Comparison of ENCODE assay signal across 10 cellular contexts in the genomic region with DNA sequence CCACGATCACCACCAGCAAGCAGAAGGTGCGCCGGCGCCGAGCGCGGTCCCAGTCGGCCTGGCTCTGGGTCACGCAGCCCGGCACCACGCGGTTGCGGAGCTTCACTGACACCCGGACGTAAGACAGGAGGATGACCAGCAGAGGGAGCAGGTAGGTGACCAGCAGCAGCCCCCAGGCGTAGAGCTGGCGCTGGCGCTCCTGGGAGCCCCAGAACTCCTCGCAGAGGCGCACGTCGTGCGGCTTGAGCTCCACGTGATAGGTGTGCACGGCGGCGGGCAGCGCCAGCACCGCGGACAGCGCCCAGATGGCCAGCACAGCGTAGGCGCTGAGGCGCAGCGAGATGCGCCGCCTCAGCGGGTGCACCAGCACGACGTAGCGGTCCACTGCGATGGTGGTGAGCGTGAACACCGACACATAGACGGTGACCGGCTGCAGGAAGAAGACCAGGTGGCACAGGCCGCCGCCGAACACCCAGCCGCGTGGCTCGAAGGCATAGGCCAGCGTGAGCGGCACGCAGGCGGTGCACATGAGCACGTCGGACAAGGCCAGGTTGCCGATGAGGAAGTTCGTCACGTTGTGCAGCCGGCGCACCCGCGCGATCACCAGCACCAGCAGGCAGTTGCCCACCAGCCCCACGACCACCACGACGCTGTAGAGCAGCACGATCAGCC. TPM values are rescaled to one million over a fixed set of nuclear protein-coding genes. Genes with fewer than 3 reads are reported as not detected.
DNase-seq lines count a peak whose midpoint lies in the region; ATAC-seq, FAIRE-seq and TF ChIP-seq lines count a peak whose summit lies in the region.
"Had no signal": no experiment of that assay in that cellular context is flagged by ENCODE, and none has a peak within 500 bp of the region (broad histone marks: within the 10 kb centered on the region; RNA-seq: fewer than 3 reads in every experiment).

No MANE protein-coding gene starts in this region.

- no peak overlapping the region for H3K23ac ChIP-seq in H1 (ENCODE audit: insufficient read length)

- CTCF ChIA-PET in H1 (lab: Charles Lee; ENCODE audit: partially characterized antibody) = interaction anchor here (0.6 to 2.4 kb wide), 27 partner anchors 11 to 251 kb away, joined by 3 to 23 read pairs (median 4); no protein-coding TSS in a partner anchor

- H2BK20ac ChIP-seq in H1 (ENCODE audit: low read length) = 0 out of 2 replicates have a peak overlapping the region, but pooled peaks have one; percentile 53

- H3K27ac ChIP-seq in H1 (ENCODE audit: low read depth, low read length) = no peak overlapping the region

- no peak overlapping the region for H4K5ac ChIP-seq in H1 (ENCODE audit: insufficient read length, low read depth, low read length)

- peak; percentile 15 for DNase-seq in ELR (ENCODE audit: low read depth)
- peak; percentile 41 for DNase-seq in activated CD4-positive, CD25-positive, alpha-beta regulatory T cell treated with anti-CD3 and anti-CD28 coated beads, Interleukin-2, amount 50 U/mL, for 72 hours
- DNase-seq in H1 (ENCODE audit: low read depth in 1 of 2, low spot score in 2 of 2) = peak; percentile 90 to 93
- DNase-seq in mucosa of gallbladder (ENCODE audit: low spot score) = peak; percentile 56
- no peak for DNase-seq in SW 1271 (lab: John Stamatoyannopoulos, UW)
- DNase-seq in NOMO-1 treated with dmso at 0.1 percent for 144 hours (lab: John Stamatoyannopoulos, UW; ENCODE audit: unreplicated experiment) = no peak

- H3K79me2 ChIP-seq in H1 (ENCODE audit: control insufficient read depth in 1 of 2, insufficient read depth in 2 of 2, low read length in 2 of 2) = no peaks in the 10 kb centered on the region

- POLR2A ChIA-PET in H1 (lab: Charles Lee; ENCODE audit: partially characterized antibody) = interaction anchor here (0.6 to 1.0 kb wide), 2 partner anchors 80 to 98 kb away, joined by 3 to 4 read pairs; no protein-coding TSS in a partner anchor

- WGBS in H1 (ENCODE audit: extremely low coverage in 1 of 2, insufficient coverage in 1 of 2, insufficient read length in 1 of 2, insufficient replicate concordance in 2 of 2, low coverage in 1 of 2, low lambda C conversion rate in 2 of 2, missing lambda C conversion rate in 1 of 2), 2 experiments = 19% methylated on average over 52 of the region's 70 CpGs; no CpG with 5 or more reads in 1 of the 2 experiments

- H3K4me3 ChIP-seq in H1 (ENCODE audit: extremely low read depth in 1 of 4, insufficient read depth in 2 of 4, low read depth in 3 of 4, low read length in 4 of 4) = peak overlapping the region in 3 of 4 experiments; percentile 6 to 60 (median 26); a peak in 4 of 8 replicates
- H3K4me3 ChIP-seq: HAP-1 had no signal

- no peak overlapping the region; the same call in 1 of the 2 replicates for H2BK5ac ChIP-seq in H1 (ENCODE audit: low read depth, low read length)

- H3K27me3 ChIP-seq in H1 (replicated peaks in 1 of 4; ENCODE audit: control insufficient read depth in 3 of 4, extremely low read depth in 1 of 4, insufficient read depth in 3 of 4, low read length in 3 of 4) = peaks cover 17 to 41% (median 33%) of the 10 kb centered on the region in 4 experiments

- H3K9ac ChIP-seq in H1 (replicated peaks in 1 of 4; ENCODE audit: extremely low read depth in 1 of 4, low read depth in 3 of 4, low read length in 3 of 4) = no peak overlapping the region

- H3K79me1 ChIP-seq in H1 (ENCODE audit: low read depth, low read length) = no peaks in the 10 kb centered on the region

- 0 out of 2 replicates have a peak overlapping the region, but pooled peaks have one; percentile 35 for H2BK12ac ChIP-seq in H1 (ENCODE audit: low read depth, low read length)

- H3K23me2 ChIP-seq in H1 (ENCODE audit: low read depth, low read length) = peaks cover 12% of the 10 kb centered on the region; the same call in 1 of the 2 replicates

- TF ChIP-seq EP300 in H1 (IDR thresholded peaks at IDR 0.05; ENCODE audit: borderline replicate concordance in 1 of 2, low read depth in 2 of 2, low read length in 2 of 2) = peak in 1 of 2 experiments; percentile 63; a peak in 1 of 3 replicates

- TF ChIP-seq POLR2A in H1 (IDR thresholded peaks at IDR 0.05; ENCODE audit: control extremely low read depth in 1 of 2, low read depth in 2 of 2, low read length in 2 of 2) = no peak

- peak overlapping the region; percentile 91 to 93 for H3K4me2 ChIP-seq in H1 (ENCODE audit: insufficient read depth in 1 of 2, low read depth in 2 of 2, low read length in 2 of 2)

- peaks cover 2 to 7% of the 10 kb centered on the region in 2 experiments for H4K20me1 ChIP-seq in H1 (replicated peaks in 1 of 2; ENCODE audit: control insufficient read depth in 1 of 2, insufficient read depth in 2 of 2, low read length in 2 of 2)

- H3K56ac ChIP-seq in H1 (replicated peaks; ENCODE audit: insufficient read length, low read depth, low read length) = no peak overlapping the region

- H2AK5ac ChIP-seq in H1 (ENCODE audit: low read depth, low read length) = no peak overlapping the region

- H3K36me3 ChIP-seq in H1 (ENCODE audit: control insufficient read depth in 2 of 4, insufficient read depth in 4 of 4, low read length in 3 of 4) = no peaks in the 10 kb centered on the region
- H3K36me3 ChIP-seq: HAP-1 had no signal

- H3K4ac ChIP-seq in H1 (replicated peaks; ENCODE audit: insufficient read length, low read depth, low read length) = no peak overlapping the region

- peaks cover 0 to 17% (median 12%) of the 10 kb centered on the region in 4 experiments; a peak in 5 of 7 replicates for H3K4me1 ChIP-seq in H1 (replicated peaks in 1 of 4; ENCODE audit: control insufficient read depth in 3 of 4, insufficient read depth in 4 of 4, low read length in 3 of 4)

- peak; percentile 39 for FAIRE-seq in H1 (lab: Jason Lieb, UNC)
- FAIRE-seq: endometrium had no signal

- ATAC-seq in HG03135 (IDR thresholded peaks at IDR 0.05; ENCODE audit: unreplicated experiment) (no peak), HG02938 (IDR thresholded peaks at IDR 0.05; ENCODE audit: unreplicated experiment) (no peak)

- peak; percentile 77 to 85 for TF ChIP-seq RAD21 in H1 (IDR thresholded peaks at IDR 0.05 in 1 of 2, conservative IDR thresholded peaks at IDR 0.05 in 1 of 2; ENCODE audit: low read depth in 2 of 2, low read length in 2 of 2)

- peak overlapping the region; percentile 86 for H4K8ac ChIP-seq in H1 (ENCODE audit: extremely low read depth, insufficient read depth, low read length)

- H2BK120ac ChIP-seq in H1 (replicated peaks; ENCODE audit: low read depth, low read length) = no peak overlapping the region

- H3K9me3 ChIP-seq in H1 (ENCODE audit: insufficient read depth in 2 of 2, low read depth in 1 of 2, low read length in 1 of 2) = no peaks in the 10 kb centered on the region; a peak in 1 of 4 replicates
- H3K9me3 ChIP-seq: HAP-1 had no signal

- H3K14ac ChIP-seq in H1 (ENCODE audit: insufficient read length) = no peak overlapping the region

- no peak overlapping the region for H2AFZ ChIP-seq in H1 (ENCODE audit: low read length)

- no peak overlapping the region for H3K18ac ChIP-seq in H1 (ENCODE audit: extremely low read depth, low read length)

- H4K91ac ChIP-seq in H1 (replicated peaks; ENCODE audit: insufficient read length, low read length) = no peak overlapping the region

- peak; percentile 85 to 98 (median 91) for TF ChIP-seq CTCF in H1 (IDR thresholded peaks at IDR 0.05; ENCODE audit: control extremely low read depth in 1 of 3, insufficient read depth in 1 of 3, low read depth in 1 of 3, low read length in 3 of 3)

- 0 out of 2 replicates have a peak overlapping the region, but pooled peaks have one; percentile 76 for H2BK15ac ChIP-seq in H1 (ENCODE audit: low read length)

TF ChIP-seq in H1, 55 proteins besides CTCF, POLR2A, EP300 and RAD21 (continues in another document):
- TF ChIP-seq RFX5 (IDR thresholded peaks at IDR 0.05; ENCODE audit: borderline replicate concordance, low read depth, low read length) = no peak
- 0 out of 2 replicates have a peak, but pooled peaks have one; percentile 4 for TF ChIP-seq SRF (IDR thresholded peaks at IDR 0.05; ENCODE audit: low read depth, low read length)
- TF ChIP-seq YY1 (IDR thresholded peaks at IDR 0.05; ENCODE audit: low read depth, low read length) = no peak; the same call in 1 of the 2 replicates
- TF ChIP-seq SIN3A (conservative IDR thresholded peaks at IDR 0.05 in 1 of 2, IDR thresholded peaks at IDR 0.05 in 1 of 2; ENCODE audit: low read depth in 1 of 2, low read length in 2 of 2) = peak; percentile 99
- no peak for TF ChIP-seq KDM1A (IDR thresholded peaks at IDR 0.05; ENCODE audit: borderline replicate concordance, low read length)
- no peak for TF ChIP-seq CBX5 (IDR thresholded peaks at IDR 0.05; ENCODE audit: low read depth, low read length)
- TF ChIP-seq BCL11A (IDR thresholded peaks at IDR 0.05; ENCODE audit: low read depth in 2 of 2, low read length in 2 of 2) = no peak
- peak; percentile 65 for TF ChIP-seq CTBP2 (IDR thresholded peaks at IDR 0.05; ENCODE audit: borderline replicate concordance, insufficient read depth, insufficient read length, low read length)
- TF ChIP-seq SP1 (IDR thresholded peaks at IDR 0.05; ENCODE audit: low read depth, low read length) = no peak
- TF ChIP-seq TAF7 (optimal IDR thresholded peaks at IDR 0.05; ENCODE audit: borderline replicate concordance, low read depth, low read length) = peak; percentile 85
- no peak for TF ChIP-seq POU5F1 (IDR thresholded peaks at IDR 0.05; ENCODE audit: low read depth, low read length)
- TF ChIP-seq SUZ12 (IDR thresholded peaks at IDR 0.05; ENCODE audit: low read length) = 0 out of 2 replicates have a peak, but pooled peaks have one; percentile 23
- peak; percentile 85 for TF ChIP-seq CREB1 (IDR thresholded peaks at IDR 0.05)
- no peak for TF ChIP-seq RNF2 (IDR thresholded peaks at IDR 0.05; ENCODE audit: borderline replicate concordance, low read depth, low read length, missing control alignments, poor library complexity, severe bottlenecking)
- peak; percentile 35 to 96; a peak in 3 of 4 replicates for TF ChIP-seq HDAC2 (IDR thresholded peaks at IDR 0.05; ENCODE audit: borderline replicate concordance in 1 of 2, low read depth in 2 of 2, low read length in 2 of 2)
- peak; percentile 44 for TF ChIP-seq KDM4A (IDR thresholded peaks at IDR 0.05; ENCODE audit: low read depth, low read length, severe bottlenecking)
- no peak for TF ChIP-seq SIX5 (IDR thresholded peaks at IDR 0.05; ENCODE audit: low read depth, low read length)

RNA-seq across cellular contexts. Expression of a gene that starts 0.9 kb away (rescaled TPM):
- not detected in 2 replicates for total RNA-seq in H1 (2021; fragmentation: NEBNext Ultra II Directional; extraction: Animal tissue kit (Norgen Biotek cat#: 25700))
- 0.05 TPM in 1 of 2 replicates, not detected in the other for polyA plus RNA-seq in H1 (2011; rRNA removed)
- polyA plus RNA-seq in H1 (2011; cell fraction: cytosol; rRNA removed) = not detected
- 0.03 TPM for polyA plus RNA-seq in H1 (2011; cell fraction: nucleus; rRNA removed)
- polyA plus RNA-seq in H1 (2012, experiment 1 of 2) = 0.10 TPM in 1 of 4 replicates, not detected in the others
- polyA plus RNA-seq in H1 (2012, experiment 2 of 2) = not detected
- 0.02 TPM for polyA plus RNA-seq in H1 (2013, experiment 1 of 2)
- polyA plus RNA-seq in H1 (2013, experiment 2 of 2) = 0.02 TPM
- not detected in 2 replicates for polyA minus RNA-seq in H1 (2011; rRNA and poly(A)+ RNA removed)
- not detected for polyA minus RNA-seq in H1 (2011; cell fraction: cytosol; rRNA and poly(A)+ RNA removed)
- polyA minus RNA-seq in H1 (2011; cell fraction: nucleus; rRNA and poly(A)+ RNA removed) = not detected
- 0.17 TPM for total RNA-seq in mucosa of gallbladder

Comparison
In these comparisons a context has a peak if more than half of its experiments do, and no peak if none do; other contexts are left out.
1. DNase-seq: peak in ELR (single experiment), activated CD4-positive, CD25-positive, alpha-beta regulatory T cell treated with anti-CD3 and anti-CD28 coated beads, Interleukin-2, amount 50 U/mL, for 72 hours (single experiment), H1 (2 of 2) and mucosa of gallbladder (single experiment); none in SW 1271 (0 of 2) and NOMO-1 treated with dmso at 0.1 percent for 144 hours (single experiment).